17 cellular contexts compared by ENCODE assay signal in the genomic region with DNA sequence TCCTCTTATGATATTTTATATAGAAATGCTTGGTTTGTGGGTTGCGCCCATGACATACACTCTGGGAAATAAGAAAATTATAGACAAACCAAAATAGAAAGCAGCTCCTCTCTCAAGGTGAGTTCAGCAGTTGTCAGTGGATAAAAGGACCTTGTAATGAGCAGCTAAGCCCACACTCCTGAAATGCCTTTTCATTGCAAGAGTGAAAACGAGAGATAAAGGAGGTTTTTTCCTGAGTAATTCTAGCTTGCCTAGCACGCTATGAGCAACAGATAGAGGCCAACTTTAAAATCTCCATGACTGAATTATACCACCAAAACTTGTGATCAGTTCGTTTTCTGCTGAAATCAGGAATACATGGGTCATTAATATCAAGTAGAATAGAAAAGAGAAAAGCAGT.
DNase-seq lines count a peak whose midpoint lies in the region; ATAC-seq, FAIRE-seq and TF ChIP-seq lines count a peak whose summit lies in the region.
"Had no signal": no experiment of that assay in that cellular context is flagged by ENCODE, and none has a peak within 500 bp of the region (broad histone marks: within the 10 kb centered on the region; RNA-seq: fewer than 3 reads in every experiment).

No MANE protein-coding gene starts in this region.

- CTCF ChIA-PET in activated CD4-positive, alpha-beta memory T cell treated with anti-CD3 and anti-CD28 coated beads for 36 hours (lab: Charles Lee) = interaction anchor here (0.8 to 1.1 kb wide), 3 partner anchors 12 to 266 kb away, joined by 3 read pairs; no protein-coding TSS in a partner anchor
- CTCF ChIA-PET in activated CD4-positive, alpha-beta memory T cell treated with anti-CD3 and anti-CD28 coated beads, Interleukin-2, amount 10 ng/mL, durations not matched to agents 7 days and 5 days (lab: Charles Lee) = interaction anchor here (1.0 kb wide), 1 partner anchor 317 kb away, joined by 3 read pairs; no protein-coding TSS in a partner anchor
- CTCF ChIA-PET in HepG2 (lab: Yijun Ruan, JAX; ENCODE audit: low intra/inter-chr PET ratio, low total read pairs) = no interaction called here
- CTCF ChIA-PET in K562 (lab: Yijun Ruan, JAX; ENCODE audit: low intra/inter-chr PET ratio) = no interaction called here
- CTCF ChIA-PET in Calu3 (lab: Charles Lee) = no interaction called here

- H3K27me3 Mint-ChIP-seq in activated CD4-positive, alpha-beta memory T cell treated with anti-CD3 and anti-CD28 coated beads for 36 hours = no peaks in the 10 kb centered on the region
- H3K27me3 Mint-ChIP-seq in activated CD4-positive, alpha-beta memory T cell treated with anti-CD3 and anti-CD28 coated beads, Interleukin-2, amount 10 ng/mL, durations not matched to agents 7 days and 5 days = no peaks in the 10 kb centered on the region
- H3K27me3 Mint-ChIP-seq in Calu3 (ENCODE audit: unreplicated experiment) = no peaks in the 10 kb centered on the region
- H3K27me3 Mint-ChIP-seq: B cell; CD4-positive, alpha-beta T cell had no signal

- H3K9me3 ChIP-seq in HepG2 (ENCODE audit: low read length) (no peaks in the 10 kb centered on the region), right lobe of liver (no peaks in the 10 kb centered on the region), K562 (replicated peaks; ENCODE audit: control insufficient read depth, insufficient read depth, low read depth, low read length) (no peaks in the 10 kb centered on the region; the same call in 1 of the 2 replicates)

- FAIRE-seq in HepG2 (lab: Jason Lieb, UNC) (peak; percentile 47), K562 (lab: Jason Lieb, UNC) (peak; percentile 58)
- FAIRE-seq: GM12892, H1 had no signal

- H3K9me3 Mint-ChIP-seq in activated CD4-positive, alpha-beta memory T cell treated with anti-CD3 and anti-CD28 coated beads for 36 hours = no peaks in the 10 kb centered on the region
- H3K9me3 Mint-ChIP-seq in activated CD4-positive, alpha-beta memory T cell treated with anti-CD3 and anti-CD28 coated beads, Interleukin-2, amount 10 ng/mL, durations not matched to agents 7 days and 5 days = no peaks in the 10 kb centered on the region
- H3K9me3 Mint-ChIP-seq in Calu3 (ENCODE audit: low read depth, unreplicated experiment) = no peaks in the 10 kb centered on the region
- H3K9me3 Mint-ChIP-seq: CD4-positive, alpha-beta T cell had no signal

- POLR2A ChIA-PET in activated CD4-positive, alpha-beta memory T cell treated with anti-CD3 and anti-CD28 coated beads for 36 hours (lab: Charles Lee) = no interaction called here
- POLR2A ChIA-PET in activated CD4-positive, alpha-beta memory T cell treated with anti-CD3 and anti-CD28 coated beads, Interleukin-2, amount 10 ng/mL, durations not matched to agents 7 days and 5 days (lab: Charles Lee) = interaction anchor here (0.9 kb wide), 1 partner anchor 20 kb away, joined by 4 read pairs; no protein-coding TSS in a partner anchor
- POLR2A ChIA-PET in HepG2 (lab: Yijun Ruan, JAX) (no interaction called here), K562 (lab: Yijun Ruan, JAX) (interaction anchor here (0.6 kb wide), 1 partner anchor 12 kb away, joined by 3 read pairs; no protein-coding TSS in a partner anchor)

- H3K9ac ChIP-seq in HepG2 (ENCODE audit: insufficient read depth, low read depth, low read length) (no peak overlapping the region), K562 (ENCODE audit: insufficient read depth in 1 of 2, low read depth in 2 of 2, low read length in 2 of 2) (no peak overlapping the region)

- peaks cover 22% of the 10 kb centered on the region for H3K4me1 Mint-ChIP-seq in activated CD4-positive, alpha-beta memory T cell treated with anti-CD3 and anti-CD28 coated beads for 36 hours (ENCODE audit: low read depth)
- no peaks in the 10 kb centered on the region for H3K4me1 Mint-ChIP-seq in activated CD4-positive, alpha-beta memory T cell treated with anti-CD3 and anti-CD28 coated beads, Interleukin-2, amount 10 ng/mL, durations not matched to agents 7 days and 5 days
- H3K4me1 Mint-ChIP-seq in Calu3 (ENCODE audit: low read depth, unreplicated experiment) = peaks cover 6% of the 10 kb centered on the region
- H3K4me1 Mint-ChIP-seq: B cell had no signal

- no peak overlapping the region for H3K4me2 ChIP-seq in HepG2 (ENCODE audit: low read depth, low read length)
- H3K4me2 ChIP-seq in K562 (ENCODE audit: insufficient read depth, low read length) = no peak overlapping the region

- peaks cover 3% of the 10 kb centered on the region for H3K79me2 ChIP-seq in HepG2 (ENCODE audit: insufficient read depth, low read length)
- no peaks in the 10 kb centered on the region for H3K79me2 ChIP-seq in K562 (ENCODE audit: control insufficient read depth, insufficient read depth, low read length)

- ATAC-seq in HepG2 (no peak), right lobe of liver (no peak), K562 (no peak)

- peak overlapping the region; percentile 13 for H3K27ac Mint-ChIP-seq in activated CD4-positive, alpha-beta memory T cell treated with anti-CD3 and anti-CD28 coated beads for 36 hours
- H3K27ac Mint-ChIP-seq in activated CD4-positive, alpha-beta memory T cell treated with anti-CD3 and anti-CD28 coated beads, Interleukin-2, amount 10 ng/mL, durations not matched to agents 7 days and 5 days = no peak overlapping the region
- H3K27ac Mint-ChIP-seq in Calu3 (ENCODE audit: unreplicated experiment) = no peak overlapping the region
- H3K27ac Mint-ChIP-seq: B cell; CD4-positive, alpha-beta T cell had no signal

- BruUV-seq in HepG2 (replicated peaks; lab: Mats Ljungman, UMichigan) (no TSS peak), K562 (replicated peaks; lab: Mats Ljungman, UMichigan) (no TSS peak), Calu3 (replicated peaks; lab: Mats Ljungman, UMichigan) (no TSS peak)

- H3K27me3 ChIP-seq in HepG2 (ENCODE audit: control insufficient read depth in 1 of 2, insufficient read depth in 2 of 2, low read length in 2 of 2) (no peaks in the 10 kb centered on the region), right lobe of liver (no peaks in the 10 kb centered on the region), K562 (ENCODE audit: control insufficient read depth in 2 of 2, insufficient read depth in 2 of 2, low read length in 2 of 2) (no peaks in the 10 kb centered on the region)

- no peaks in the 10 kb centered on the region for H4K20me1 ChIP-seq in HepG2 (ENCODE audit: insufficient read depth, low read length)
- H4K20me1 ChIP-seq in K562 (replicated peaks; ENCODE audit: control insufficient read depth, insufficient read depth, low read length) = no peaks in the 10 kb centered on the region; the same call in 1 of the 2 replicates

- intact Hi-C loops in activated CD4-positive, alpha-beta memory T cell treated with anti-CD3 and anti-CD28 coated beads for 36 hours (cut with micrococcal nuclease) = no loop called here
- intact Hi-C loops in HepG2 (cut with micrococcal nuclease; ENCODE audit: unreplicated experiment) (no loop called here), right lobe of liver (cut with DNase I) (no loop called here), K562 (cut with micrococcal nuclease) (no loop called here), Calu3 (cut with micrococcal nuclease; ENCODE audit: unreplicated experiment) (no loop called here)

- no peaks in the 10 kb centered on the region for H3K9me1 ChIP-seq in K562 (ENCODE audit: control insufficient read depth, insufficient read depth, low read length)

- H3K4me3 ChIP-seq in HepG2 (replicated peaks in 1 of 3; ENCODE audit: insufficient read depth in 1 of 3, low read depth in 2 of 3, low read length in 3 of 3) = no peak overlapping the region
- no peak overlapping the region for H3K4me3 ChIP-seq in right lobe of liver
- no peak overlapping the region for H3K4me3 ChIP-seq in K562

- H3K4me1 ChIP-seq in HepG2 (ENCODE audit: insufficient read depth, low read length) = no peaks in the 10 kb centered on the region
- no peaks in the 10 kb centered on the region for H3K4me1 ChIP-seq in right lobe of liver
- peaks cover 0 to 3% of the 10 kb centered on the region in 2 experiments; a peak in 1 of 5 replicates for H3K4me1 ChIP-seq in K562 (replicated peaks in 1 of 2; ENCODE audit: control insufficient read depth in 2 of 2, insufficient read depth in 2 of 2, low read length in 2 of 2)

- H3K27ac ChIP-seq in HepG2 (ENCODE audit: extremely low read length, insufficient read depth, low read length) (no peak overlapping the region), right lobe of liver (no peak overlapping the region), K562 (ENCODE audit: extremely low read depth, low read depth, low read length) (no peak overlapping the region)
- H3K27ac ChIP-seq: HL-60 had no signal

- no peak overlapping the region for H3K4me3 Mint-ChIP-seq in activated CD4-positive, alpha-beta memory T cell treated with anti-CD3 and anti-CD28 coated beads for 36 hours
- no peak overlapping the region for H3K4me3 Mint-ChIP-seq in activated CD4-positive, alpha-beta memory T cell treated with anti-CD3 and anti-CD28 coated beads, Interleukin-2, amount 10 ng/mL, durations not matched to agents 7 days and 5 days
- H3K4me3 Mint-ChIP-seq in Calu3 (ENCODE audit: low read depth, unreplicated experiment) = no peak overlapping the region
- H3K4me3 Mint-ChIP-seq: B cell; CD4-positive, alpha-beta T cell had no signal

- in situ Hi-C loops in HepG2 (cut with HindIII; ENCODE audit: extremely low pct_ligation_motif_present, low pct_unique_long_range_greater_than_20kb) (no loop called here), K562 (cut with MboI) (no loop called here), ACHN (cut with HindIII; ENCODE audit: low pct_ligation_motif_present, low pct_unique_long_range_greater_than_20kb, low sequenced_read_pairs) (no loop called here)

- TF ChIP-seq CTCF in HepG2 (CRISPR knock-in tag; IDR thresholded peaks at IDR 0.05) (no peak), right lobe of liver (IDR thresholded peaks at IDR 0.05) (no peak), K562 (IDR thresholded peaks at IDR 0.05 in 2 of 3, conservative IDR thresholded peaks at IDR 0.05 in 1 of 3; ENCODE audit: insufficient read depth in 2 of 3, low read depth in 1 of 3, low read length in 3 of 3) (no peak), Calu3 (IDR thresholded peaks at IDR 0.05; ENCODE audit: unreplicated experiment) (no peak)

- 91% methylated on average over 4 of the region's 4 CpGs for WGBS in HepG2 (ENCODE audit: low lambda C conversion rate)
- 73% methylated on average over 4 of the region's 4 CpGs for whole genome bisulfite sequencing in right lobe of liver (ENCODE audit: insufficient coverage, low coverage, low lambda C conversion rate, missing lambda C conversion rate)
- WGBS in K562 (ENCODE audit: insufficient coverage, low coverage, missing lambda C conversion rate) = 34% methylated on average over 4 of the region's 4 CpGs

- H3K36me3 Mint-ChIP-seq in activated CD4-positive, alpha-beta memory T cell treated with anti-CD3 and anti-CD28 coated beads for 36 hours = peaks cover 11% of the 10 kb centered on the region
- peaks cover 16% of the 10 kb centered on the region for H3K36me3 Mint-ChIP-seq in activated CD4-positive, alpha-beta memory T cell treated with anti-CD3 and anti-CD28 coated beads, Interleukin-2, amount 10 ng/mL, durations not matched to agents 7 days and 5 days (ENCODE audit: low read depth)
- H3K36me3 Mint-ChIP-seq in Calu3 (ENCODE audit: insufficient read depth, unreplicated experiment) = no peaks in the 10 kb centered on the region

- no peak for DNase-seq in activated CD4-positive, alpha-beta memory T cell treated with anti-CD3 and anti-CD28 coated beads for 36 hours
- no peak for DNase-seq in activated CD4-positive, alpha-beta memory T cell treated with anti-CD3 and anti-CD28 coated beads, Interleukin-2, amount 10 ng/mL, durations not matched to agents 7 days and 5 days
- DNase-seq in HepG2 (ENCODE audit: low spot score) = no peak
- DNase-seq in right lobe of liver = no peak
- peak in 1 of 4 experiments; percentile 19 for DNase-seq in K562 (ENCODE audit: extremely low read depth in 1 of 4, low spot score in 3 of 4)
- no peak for DNase-seq in stimulated activated CD4-positive, alpha-beta T cell treated with anti-CD3 and anti-CD28 coated beads, Interleukin-2, amount 100 ng/mL, for 48 hours
- no peak for DNase-seq in Calu3
- no peak for DNase-seq in ACHN
- DNase-seq: 8988T; C1 segment of cervical spinal cord; CD4-positive, alpha-beta T cell; DMS79; HCEC 1CT had no signal

- TF ChIP-seq EP300 in HepG2 (IDR thresholded peaks at IDR 0.05; ENCODE audit: low read depth in 2 of 2, low read length in 2 of 2) = no peak
- no peak for TF ChIP-seq EP300 in HepG2 (CRISPR knock-in tag; IDR thresholded peaks at IDR 0.05; ENCODE audit: borderline replicate concordance)
- TF ChIP-seq EP300 in K562 (IDR thresholded peaks at IDR 0.05; ENCODE audit: low read length) = no peak

- TF ChIP-seq POLR2A in HepG2 (IDR thresholded peaks at IDR 0.05; ENCODE audit: insufficient read depth in 1 of 2, low read depth in 2 of 2, low read length in 2 of 2) = no peak
- no peak for TF ChIP-seq POLR2A in right lobe of liver (IDR thresholded peaks at IDR 0.05)
- TF ChIP-seq POLR2A in K562 (conservative IDR thresholded peaks at IDR 0.05) = no peak

- TF ChIP-seq RAD21 in HepG2 (CRISPR knock-in tag; IDR thresholded peaks at IDR 0.05) = no peak
- no peak for TF ChIP-seq RAD21 in K562 (CRISPR knock-in tag; conservative IDR thresholded peaks at IDR 0.05 in 1 of 2, IDR thresholded peaks at IDR 0.05 in 1 of 2)

- H3K36me3 ChIP-seq in HepG2 (replicated peaks in 1 of 2; ENCODE audit: control insufficient read depth in 1 of 2, insufficient read depth in 2 of 2, low read length in 2 of 2) = no peaks in the 10 kb centered on the region; a peak in 2 of 5 replicates
- no peaks in the 10 kb centered on the region for H3K36me3 ChIP-seq in right lobe of liver
- H3K36me3 ChIP-seq in K562 (ENCODE audit: control insufficient read depth, insufficient read depth, low read length) = no peaks in the 10 kb centered on the region

- H2AFZ ChIP-seq in HepG2 (ENCODE audit: low read length) (no peak overlapping the region), K562 (ENCODE audit: low read depth, low read length) (no peak overlapping the region)

Comparison
In these comparisons a context has a peak if more than half of its experiments do, and no peak if none do; other contexts are left out.
1. POLR2A ChIA-PET loops: an anchor here in activated CD4-positive, alpha-beta memory T cell treated with anti-CD3 and anti-CD28 coated beads, Interleukin-2, amount 10 ng/mL, durations not matched to agents 7 days and 5 days (0.9 kb wide) and K562 (0.6 kb wide); none called in activated CD4-positive, alpha-beta memory T cell treated with anti-CD3 and anti-CD28 coated beads for 36 hours and HepG2.
2. CTCF ChIA-PET loops: an anchor here in activated CD4-positive, alpha-beta memory T cell treated with anti-CD3 and anti-CD28 coated beads for 36 hours (0.8 to 1.1 kb wide) and activated CD4-positive, alpha-beta memory T cell treated with anti-CD3 and anti-CD28 coated beads, Interleukin-2, amount 10 ng/mL, durations not matched to agents 7 days and 5 days (1.0 kb wide); none called in HepG2, K562 and Calu3.